In the genomic region with DNA sequence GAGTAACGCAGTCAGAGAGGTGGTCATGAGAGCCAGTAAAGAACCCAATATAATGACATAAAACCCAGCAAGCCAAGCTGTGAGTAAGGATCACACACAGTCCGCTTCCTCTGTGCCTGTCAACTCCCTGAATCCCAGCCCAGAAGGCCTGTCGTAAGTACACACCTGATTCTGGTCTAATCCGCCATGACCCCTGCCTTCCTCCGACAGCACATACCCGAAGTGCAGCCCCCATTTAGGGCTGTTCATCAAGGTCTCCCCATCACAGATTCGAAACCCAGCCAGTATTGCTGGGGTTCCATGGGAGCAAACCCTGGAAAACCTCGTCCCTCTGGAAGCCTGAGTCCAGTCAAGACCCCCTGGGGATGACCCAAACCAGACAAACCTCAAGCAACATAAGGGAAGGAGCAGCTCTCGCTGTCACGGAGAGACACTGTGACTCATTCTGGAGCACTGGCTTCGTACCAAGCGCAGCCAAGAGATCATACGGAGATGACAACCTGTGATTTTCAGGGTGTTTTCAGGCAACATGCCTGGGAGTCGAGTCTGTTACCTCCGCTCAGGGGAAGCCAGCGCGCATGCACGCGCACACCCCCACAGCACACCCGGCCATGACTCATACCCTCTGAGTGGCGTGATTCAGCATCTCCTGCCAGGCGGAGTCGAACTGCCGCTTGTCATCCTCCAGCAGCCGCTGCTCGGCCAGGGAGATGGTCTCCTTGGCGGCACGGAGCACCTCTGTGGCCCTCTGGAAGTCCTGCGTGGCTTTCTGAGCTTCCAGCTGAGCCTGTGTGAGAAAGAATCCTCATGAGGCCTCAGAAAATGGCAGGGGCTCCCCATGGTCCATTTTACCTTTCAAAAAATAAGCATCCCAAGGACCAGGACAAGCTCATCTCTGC, we compare ENCODE assay signal across 8 cellular contexts.
DNase-seq lines count a peak whose midpoint lies in the region; ATAC-seq and TF ChIP-seq lines count a peak whose summit lies in the region.

No MANE protein-coding gene starts in this region.

- peak overlapping the region; percentile 50 for H3K27ac ChIP-seq in A673 (ENCODE audit: low read depth, low read length, poor library complexity, severe bottlenecking)
- H3K27ac ChIP-seq in brain microvascular endothelial cell: peak overlapping the region; percentile 60

- H3K9me3 ChIP-seq in A673 (ENCODE audit: low read depth, low read length, poor library complexity, severe bottlenecking): no peaks in the 10 kb centered on the region

- H3K4me3 ChIP-seq in A673 (ENCODE audit: low read depth, low read length, poor library complexity, severe bottlenecking) (no peak overlapping the region), WI38 (ENCODE audit: low read depth, low read length) (peak overlapping the region; percentile 30; the same call in 1 of the 2 replicates), brain microvascular endothelial cell (ENCODE audit: low read depth, low read length) (peak overlapping the region; percentile 15)

- POLR2A ChIA-PET in A673 (lab: Charles Lee; ENCODE audit: low non-redundant PET): interaction anchor here (0.6 kb wide), 1 partner anchor 62 kb away, joined by 3 read pairs; no protein-coding TSS in a partner anchor

- intact Hi-C loops in A673 (cut with micrococcal nuclease; ENCODE audit: unreplicated experiment): loop anchor here (2.0 kb wide), 2 partner anchors 61 to 129 kb away; no protein-coding TSS in a partner anchor

- CTCF ChIA-PET in A673 (lab: Charles Lee): interaction anchor here (0.6 to 1.8 kb wide), 2 partner anchors 63 to 110 kb away, joined by 6 to 8 read pairs; a partner anchor contains a TSS

- DNase-seq in A673 (ENCODE audit: low spot score) (peak; percentile 94), GM19240 (ENCODE audit: insufficient read length, low spot score) (peak; percentile 79), HS-5 (ENCODE audit: low read depth) (peak; percentile 94), brain microvascular endothelial cell (peak; percentile 97), islet precursor cell (peak; percentile 97)
- peak; percentile 87 to 88 for DNase-seq in stimulated activated CD4-positive, alpha-beta T cell treated with anti-CD3 and anti-CD28 coated beads, Interleukin-15, amount 100 ng/mL, for 48 hours (ENCODE audit: low read depth in 2 of 2)

- peaks cover 24% of the 10 kb centered on the region for H3K4me1 ChIP-seq in A673 (ENCODE audit: insufficient read depth, low read length, poor library complexity, severe bottlenecking)

- TF ChIP-seq CTCF in A673 (conservative IDR thresholded peaks at IDR 0.05; ENCODE audit: low read depth, low read length) (no peak), WI38 (IDR thresholded peaks at IDR 0.05; ENCODE audit: low read depth, low read length) (no peak), brain microvascular endothelial cell (IDR thresholded peaks at IDR 0.05; ENCODE audit: low read depth, low read length, missing control alignments) (no peak)

- H3K27me3 ChIP-seq in A673 (replicated peaks; ENCODE audit: insufficient read depth, low read depth, low read length, poor library complexity): no peaks in the 10 kb centered on the region
- H3K27me3 ChIP-seq in brain microvascular endothelial cell (replicated peaks): no peaks in the 10 kb centered on the region

- no peak for ATAC-seq in GM18517 (IDR thresholded peaks at IDR 0.05; ENCODE audit: unreplicated experiment)

- BruUV-seq in A673 (replicated peaks; lab: Mats Ljungman, UMichigan): no TSS peak

- in situ Hi-C loops in brain microvascular endothelial cell (cut with HindIII; ENCODE audit: low pct_ligation_motif_present, low sequenced_read_pairs): no loop called here

- H3K36me3 ChIP-seq in A673 (ENCODE audit: insufficient read depth, low read length, poor library complexity, severe bottlenecking): no peaks in the 10 kb centered on the region
- H3K36me3 ChIP-seq in brain microvascular endothelial cell (replicated peaks): no peaks in the 10 kb centered on the region
